14 cellular contexts compared by ENCODE assay signal in genomic region chr7:65453631-65454030, GRCh38.
"Had no signal": no experiment of that assay in that cellular context is flagged by ENCODE, and none has a peak within 500 bp of the region (broad histone marks: within the 10 kb centered on the region; RNA-seq: fewer than 3 reads in every experiment).

No MANE protein-coding gene starts in this region.

- H3K27ac Mint-ChIP-seq: naive thymus-derived CD8-positive, alpha-beta T cell; type B pancreatic cell had no signal

- H3K36me3 ChIP-seq: neutrophil, right atrium auricular region had no signal

- ATAC-seq: left colon; mucosa of descending colon; naive thymus-derived CD8-positive, alpha-beta T cell had no signal

- H3K4me3 Mint-ChIP-seq: naive thymus-derived CD8-positive, alpha-beta T cell; type B pancreatic cell had no signal

- H3K27ac ChIP-seq: neutrophil, right atrium auricular region had no signal

- H3K9me3 ChIP-seq: mucosa of descending colon, neutrophil, right atrium auricular region had no signal

- H3K27me3 ChIP-seq: right atrium auricular region had no signal

- H3K9me3 Mint-ChIP-seq: naive thymus-derived CD8-positive, alpha-beta T cell; type B pancreatic cell had no signal

- DNase-seq: foreskin melanocyte; head of caudate nucleus; hippocampal formation; left colon; mucosa of descending colon; naive thymus-derived CD8-positive, alpha-beta T cell; small intestine; stimulated activated CD4-positive, alpha-beta T cell treated with anti-CD3 and anti-CD28 coated beads, Interleukin-12 subunit alpha, Interleukin-12 subunit beta, amount 100 ng/mL, for 4 hours; stimulated activated CD4-positive, alpha-beta T cell treated with anti-CD3 and anti-CD28 coated beads, Interleukin-2, amount 100 ng/mL, for 48 hours; stimulated activated naive CD4-positive, alpha-beta T cell treated with Interleukin-2 at 50 U/mL for 16 hours had no signal

- H3K4me1 ChIP-seq: right atrium auricular region had no signal

- H3K4me3 ChIP-seq: mucosa of descending colon, right atrium auricular region had no signal

- H3K36me3 Mint-ChIP-seq: naive thymus-derived CD8-positive, alpha-beta T cell; type B pancreatic cell had no signal

- FAIRE-seq: small intestine, urothelium cell line had no signal
